In the genomic region with DNA sequence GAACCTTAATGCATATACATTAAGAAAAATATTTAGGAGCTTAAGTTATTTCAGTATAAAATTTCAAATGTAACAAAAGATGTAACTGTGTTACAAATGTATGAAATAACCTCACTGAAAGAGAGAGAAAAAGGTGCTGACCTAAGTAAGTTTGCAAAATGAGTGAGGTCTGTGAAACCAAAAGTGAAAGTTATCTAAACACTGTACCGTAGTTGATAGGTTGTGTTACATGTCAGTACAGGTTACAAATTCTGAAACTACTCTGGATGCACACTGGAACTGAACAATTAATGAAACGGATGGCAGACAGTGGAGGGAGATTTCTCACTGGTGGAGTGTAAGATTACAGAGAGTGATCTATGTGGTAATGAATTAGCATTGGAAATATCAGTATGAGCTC, we compare ENCODE assay signal across 10 cellular contexts.
DNase-seq lines count a peak whose midpoint lies in the region; ATAC-seq lines count a peak whose summit lies in the region.
"Had no signal": no experiment of that assay in that cellular context is flagged by ENCODE, and none has a peak within 500 bp of the region (broad histone marks: within the 10 kb centered on the region; RNA-seq: fewer than 3 reads in every experiment).

No MANE protein-coding gene starts in this region.

- no peaks in the 10 kb centered on the region for H3K27me3 Mint-ChIP-seq in activated naive CD8-positive, alpha-beta T cell
- no peaks in the 10 kb centered on the region for H3K27me3 Mint-ChIP-seq in activated naive CD8-positive, alpha-beta T cell treated with anti-CD3 and anti-CD28 coated beads for 36 hours
- no peaks in the 10 kb centered on the region for H3K27me3 Mint-ChIP-seq in activated naive CD8-positive, alpha-beta T cell treated with anti-CD3 and anti-CD28 coated beads, Interleukin-2, amount 50 U/mL, for 24 hours
- no peaks in the 10 kb centered on the region for H3K27me3 Mint-ChIP-seq in stimulated activated naive B cell treated with anti-CD40 and anti-IgM and Interleukin-4, amounts not matched to agents 10 μg/mL and 1 μg/mL and 100 μg/mL, for 72 hours

- DNase-seq in activated naive CD8-positive, alpha-beta T cell treated with anti-CD3 and anti-CD28 coated beads for 36 hours = no peak
- DNase-seq in activated naive CD8-positive, alpha-beta T cell treated with anti-CD3 and anti-CD28 coated beads, Interleukin-2, amount 50 U/mL, for 24 hours = no peak
- DNase-seq in stimulated activated naive B cell treated with anti-CD40 and anti-IgM and Interleukin-4, amounts not matched to agents 10 μg/mL and 1 μg/mL and 100 μg/mL, for 72 hours = no peak
- DNase-seq in SJCRH30 (no peak), iPS-NIHi7 (ENCODE audit: extremely low spot score) (no peak)
- no peak for DNase-seq in NK-92 treated with Interleukin-12 subunit alpha and Interleukin-12 subunit beta, amount 100 ng/mL, for 24 hours (lab: John Stamatoyannopoulos, UW)
- DNase-seq: activated CD4-positive, alpha-beta T cell treated with anti-CD3 and anti-CD28 coated beads for 4 hours; IMR-90 had no signal

- no peaks in the 10 kb centered on the region; the same call in 1 of the 2 replicates for H3K27me3 ChIP-seq in SJCRH30

- H3K36me3 Mint-ChIP-seq in activated naive CD8-positive, alpha-beta T cell = no peaks in the 10 kb centered on the region
- H3K36me3 Mint-ChIP-seq in activated naive CD8-positive, alpha-beta T cell treated with anti-CD3 and anti-CD28 coated beads for 36 hours = no peaks in the 10 kb centered on the region
- H3K36me3 Mint-ChIP-seq in activated naive CD8-positive, alpha-beta T cell treated with anti-CD3 and anti-CD28 coated beads, Interleukin-2, amount 50 U/mL, for 24 hours (ENCODE audit: low read depth) = no peaks in the 10 kb centered on the region
- H3K36me3 Mint-ChIP-seq in stimulated activated naive B cell treated with anti-CD40 and anti-IgM and Interleukin-4, amounts not matched to agents 10 μg/mL and 1 μg/mL and 100 μg/mL, for 72 hours = no peaks in the 10 kb centered on the region

- H3K36me3 ChIP-seq in SJCRH30 = no peaks in the 10 kb centered on the region

- H3K27ac Mint-ChIP-seq in activated naive CD8-positive, alpha-beta T cell = no peak overlapping the region
- no peak overlapping the region for H3K27ac Mint-ChIP-seq in activated naive CD8-positive, alpha-beta T cell treated with anti-CD3 and anti-CD28 coated beads for 36 hours
- peak overlapping the region; percentile 7 for H3K27ac Mint-ChIP-seq in activated naive CD8-positive, alpha-beta T cell treated with anti-CD3 and anti-CD28 coated beads, Interleukin-2, amount 50 U/mL, for 24 hours
- H3K27ac Mint-ChIP-seq in stimulated activated naive B cell treated with anti-CD40 and anti-IgM and Interleukin-4, amounts not matched to agents 10 μg/mL and 1 μg/mL and 100 μg/mL, for 72 hours = no peak overlapping the region

- peaks cover 3% of the 10 kb centered on the region for H3K9me3 Mint-ChIP-seq in activated naive CD8-positive, alpha-beta T cell (ENCODE audit: low read depth)
- peaks cover 1% of the 10 kb centered on the region for H3K9me3 Mint-ChIP-seq in activated naive CD8-positive, alpha-beta T cell treated with anti-CD3 and anti-CD28 coated beads for 36 hours
- no peaks in the 10 kb centered on the region for H3K9me3 Mint-ChIP-seq in activated naive CD8-positive, alpha-beta T cell treated with anti-CD3 and anti-CD28 coated beads, Interleukin-2, amount 50 U/mL, for 24 hours
- peaks cover under 1 to 2% of the 10 kb centered on the region in 2 donors for H3K9me3 Mint-ChIP-seq in stimulated activated naive B cell treated with anti-CD40 and anti-IgM and Interleukin-4, amounts not matched to agents 10 μg/mL and 1 μg/mL and 100 μg/mL, for 72 hours

- H3K27ac ChIP-seq in SJCRH30 = no peak overlapping the region

- ATAC-seq in HG03097 (IDR thresholded peaks at IDR 0.05; ENCODE audit: low FRiP score, unreplicated experiment) = peak; percentile 82
- peak; percentile 20 for ATAC-seq in activated naive CD8-positive, alpha-beta T cell treated with anti-CD3 and anti-CD28 coated beads, Interleukin-2, amount 50 U/mL, for 24 hours
- ATAC-seq in stimulated activated naive B cell treated with anti-CD40 and anti-IgM and Interleukin-4, amounts not matched to agents 10 μg/mL and 1 μg/mL and 100 μg/mL, for 72 hours (replicated peaks) = peak; percentile 58 to 67

- no peaks in the 10 kb centered on the region for H3K9me3 ChIP-seq in SJCRH30 (replicated peaks)

- peaks cover 3% of the 10 kb centered on the region for H3K4me1 Mint-ChIP-seq in activated naive CD8-positive, alpha-beta T cell (ENCODE audit: low read depth)
- peaks cover 2% of the 10 kb centered on the region for H3K4me1 Mint-ChIP-seq in activated naive CD8-positive, alpha-beta T cell treated with anti-CD3 and anti-CD28 coated beads for 36 hours
- peaks cover 7% of the 10 kb centered on the region for H3K4me1 Mint-ChIP-seq in activated naive CD8-positive, alpha-beta T cell treated with anti-CD3 and anti-CD28 coated beads, Interleukin-2, amount 50 U/mL, for 24 hours
- peaks cover 2 to 8% of the 10 kb centered on the region in 2 donors for H3K4me1 Mint-ChIP-seq in stimulated activated naive B cell treated with anti-CD40 and anti-IgM and Interleukin-4, amounts not matched to agents 10 μg/mL and 1 μg/mL and 100 μg/mL, for 72 hours

- H3K4me1 ChIP-seq in SJCRH30 = no peaks in the 10 kb centered on the region

- no peak overlapping the region for H3K4me3 ChIP-seq in SJCRH30

- H3K4me3 Mint-ChIP-seq in activated naive CD8-positive, alpha-beta T cell = peak overlapping the region; percentile 2
- no peak overlapping the region for H3K4me3 Mint-ChIP-seq in activated naive CD8-positive, alpha-beta T cell treated with anti-CD3 and anti-CD28 coated beads for 36 hours
- H3K4me3 Mint-ChIP-seq in activated naive CD8-positive, alpha-beta T cell treated with anti-CD3 and anti-CD28 coated beads, Interleukin-2, amount 50 U/mL, for 24 hours = no peak overlapping the region
- H3K4me3 Mint-ChIP-seq in stimulated activated naive B cell treated with anti-CD40 and anti-IgM and Interleukin-4, amounts not matched to agents 10 μg/mL and 1 μg/mL and 100 μg/mL, for 72 hours = peak overlapping the region; percentile 13 to 52

Comparison
In these comparisons a context has a peak if more than half of its experiments do, and no peak if none do; other contexts are left out.
1. H3K4me3 Mint-ChIP-seq: peak in activated naive CD8-positive, alpha-beta T cell (single experiment) and stimulated activated naive B cell treated with anti-CD40 and anti-IgM and Interleukin-4, amounts not matched to agents 10 μg/mL and 1 μg/mL and 100 μg/mL, for 72 hours (2 of 2); none in activated naive CD8-positive, alpha-beta T cell treated with anti-CD3 and anti-CD28 coated beads for 36 hours (single experiment) and activated naive CD8-positive, alpha-beta T cell treated with anti-CD3 and anti-CD28 coated beads, Interleukin-2, amount 50 U/mL, for 24 hours (single experiment).
2. ATAC-seq: peak in every context shown above with its lines; median percentile 82 in HG03097; 62 in stimulated activated naive B cell treated with anti-CD40 and anti-IgM and Interleukin-4, amounts not matched to agents 10 μg/mL and 1 μg/mL and 100 μg/mL, for 72 hours; 20 in activated naive CD8-positive, alpha-beta T cell treated with anti-CD3 and anti-CD28 coated beads, Interleukin-2, amount 50 U/mL, for 24 hours.